ENCODE assay signal across 16 cellular contexts in the genomic region with DNA sequence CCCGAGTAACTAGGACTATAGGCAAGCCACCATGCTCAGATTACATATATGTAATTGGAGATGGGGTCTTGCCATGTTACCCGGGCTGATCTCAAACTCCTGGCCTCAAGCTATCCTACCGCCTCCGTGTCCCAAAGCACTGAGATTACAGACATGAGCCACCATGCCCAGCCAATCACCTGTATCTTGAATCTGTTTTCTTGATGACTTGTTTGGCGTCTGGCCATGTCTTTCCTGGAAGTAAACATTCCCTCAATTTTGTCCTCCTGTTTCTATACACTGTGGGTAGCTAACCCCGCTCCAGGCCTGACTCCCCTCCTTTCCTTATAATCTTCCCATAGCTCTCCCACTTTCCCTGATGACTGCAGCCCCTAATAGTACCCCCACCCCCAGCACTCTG.
A peak's percentile ranks its signal among the peaks of the same experiment; 100 is the strongest.
DNase-seq lines count a peak whose midpoint lies in the region; ATAC-seq and TF ChIP-seq lines count a peak whose summit lies in the region.
"Had no signal": no experiment of that assay in that cellular context is flagged by ENCODE, and none has a peak within 500 bp of the region (broad histone marks: within the 10 kb centered on the region; RNA-seq: fewer than 3 reads in every experiment).

No MANE protein-coding gene starts in this region.

- no peak overlapping the region for H3K27ac Mint-ChIP-seq in MCF 10A (ENCODE audit: low read depth, unreplicated experiment)
- H3K27ac Mint-ChIP-seq: HFFc6 had no signal

- intact Hi-C loops in MCF 10A (cut with micrococcal nuclease) (no loop called here), breast epithelium (cut with DNase I; ENCODE audit: low total_unique reads) (no loop called here)

- no peak overlapping the region for H3K4me3 Mint-ChIP-seq in MCF 10A (ENCODE audit: unreplicated experiment)
- H3K4me3 Mint-ChIP-seq: HFFc6 had no signal

- POLR2A ChIA-PET in MCF 10A (lab: Yijun Ruan, JAX), result interaction anchor here (0.7 to 2.3 kb wide), 5 partner anchors 9 to 32 kb away, joined by 3 to 6 read pairs (median 4); no protein-coding TSS in a partner anchor

- H3K27me3 ChIP-seq in breast epithelium, result no peaks in the 10 kb centered on the region
- H3K27me3 ChIP-seq in RWPE2 (ENCODE audit: insufficient read depth, poor library complexity, severe bottlenecking), result no peaks in the 10 kb centered on the region
- H3K27me3 ChIP-seq in hepatocyte, result no peaks in the 10 kb centered on the region
- H3K27me3 ChIP-seq: BE2C had no signal

- ATAC-seq in RWPE2 (ENCODE audit: low read depth) (0 out of 3 replicates have a peak, but pooled peaks have one; percentile 10), HG02970 (IDR thresholded peaks at IDR 0.05; ENCODE audit: low FRiP score, unreplicated experiment) (no peak)
- ATAC-seq: GM12878, HepG2 had no signal

- no peak for TF ChIP-seq CTCF in MCF 10A (IDR thresholded peaks at IDR 0.05; ENCODE audit: unreplicated experiment)
- no peak for TF ChIP-seq CTCF in breast epithelium (IDR thresholded peaks at IDR 0.05)
- no peak for TF ChIP-seq CTCF in RWPE2 (IDR thresholded peaks at IDR 0.05; ENCODE audit: poor library complexity, severe bottlenecking)
- no peak for TF ChIP-seq CTCF in fibroblast of mammary gland (conservative IDR thresholded peaks at IDR 0.05; ENCODE audit: control insufficient read depth, insufficient read depth, low read depth, low read length)
- TF ChIP-seq CTCF in hepatocyte (IDR thresholded peaks at IDR 0.05; ENCODE audit: poor library complexity), result no peak

- H3K9me3 Mint-ChIP-seq in MCF 10A (ENCODE audit: unreplicated experiment), result no peaks in the 10 kb centered on the region
- H3K9me3 Mint-ChIP-seq: HFFc6 had no signal

- DNase-seq in MCF 10A (ENCODE audit: unreplicated experiment), result peak; percentile 92
- no peak for DNase-seq in breast epithelium (ENCODE audit: low spot score in 2 of 2)
- DNase-seq in RWPE2 (ENCODE audit: low spot score), result no peak
- peak; percentile 9 for DNase-seq in fibroblast of mammary gland (ENCODE audit: low read depth)
- no peak for DNase-seq in Ammon's horn (ENCODE audit: low spot score)
- no peak for DNase-seq in hepatocyte (ENCODE audit: low spot score)
- DNase-seq: BE2C; CD4-positive, alpha-beta memory T cell; DMS79; GOT3; HFFc6 had no signal

- CTCF ChIA-PET in MCF 10A (lab: Yijun Ruan, JAX), result interaction anchor here (0.6 to 9.4 kb wide), 10 partner anchors 9 to 966 kb away, joined by 3 to 119 read pairs (median 3); no protein-coding TSS in a partner anchor

- H4K20me1 ChIP-seq in hepatocyte (ENCODE audit: insufficient read depth, poor library complexity, severe bottlenecking), result no peaks in the 10 kb centered on the region

- no peak overlapping the region for H2AFZ ChIP-seq in hepatocyte

- H3K4me1 ChIP-seq in breast epithelium, result no peaks in the 10 kb centered on the region
- no peaks in the 10 kb centered on the region for H3K4me1 ChIP-seq in RWPE2 (ENCODE audit: insufficient read depth, poor library complexity, severe bottlenecking)
- no peaks in the 10 kb centered on the region for H3K4me1 ChIP-seq in hepatocyte (ENCODE audit: insufficient read depth)

- no peak for TF ChIP-seq POLR2A in breast epithelium (IDR thresholded peaks at IDR 0.05)

- no peak overlapping the region for H3K27ac ChIP-seq in breast epithelium
- H3K27ac ChIP-seq in RWPE2 (ENCODE audit: poor library complexity, severe bottlenecking), result no peak overlapping the region
- H3K27ac ChIP-seq in hepatocyte, result no peak overlapping the region
- H3K27ac ChIP-seq: C4-2B had no signal

- no TSS peak for BruUV-seq in MCF 10A (replicated peaks; lab: Mats Ljungman, UMichigan)

- no peak overlapping the region for H3K4me2 ChIP-seq in hepatocyte

- no peaks in the 10 kb centered on the region for H3K36me3 Mint-ChIP-seq in MCF 10A (ENCODE audit: insufficient read depth, unreplicated experiment)
- H3K36me3 Mint-ChIP-seq: CD4-positive, alpha-beta memory T cell had no signal

- H3K9me3 ChIP-seq in breast epithelium (no peaks in the 10 kb centered on the region), RWPE2 (ENCODE audit: severe bottlenecking) (no peaks in the 10 kb centered on the region), hepatocyte (ENCODE audit: low read depth) (no peaks in the 10 kb centered on the region)
- H3K9me3 ChIP-seq: BE2C, HAP-1 had no signal

- H3K4me3 ChIP-seq in breast epithelium, result no peak overlapping the region
- H3K4me3 ChIP-seq in RWPE2 (ENCODE audit: severe bottlenecking), result no peak overlapping the region
- H3K4me3 ChIP-seq in fibroblast of mammary gland (ENCODE audit: control insufficient read depth, low read depth, low read length), result no peak overlapping the region
- H3K4me3 ChIP-seq in hepatocyte, result no peak overlapping the region
- H3K4me3 ChIP-seq: GM12878, HAP-1 had no signal

- H3K4me1 Mint-ChIP-seq in MCF 10A (ENCODE audit: insufficient read depth, unreplicated experiment), result peaks cover 14% of the 10 kb centered on the region

- 82% methylated on average over 6 of the region's 6 CpGs for WGBS in hepatocyte (ENCODE audit: low lambda C conversion rate, missing lambda C conversion rate)

- H3K36me3 ChIP-seq in breast epithelium (no peaks in the 10 kb centered on the region), RWPE2 (ENCODE audit: low read depth) (no peaks in the 10 kb centered on the region), hepatocyte (replicated peaks; ENCODE audit: insufficient read depth, low read depth) (no peaks in the 10 kb centered on the region)
- H3K36me3 ChIP-seq: BE2C, HAP-1 had no signal

- no peaks in the 10 kb centered on the region for H3K79me2 ChIP-seq in hepatocyte

- H3K9me2 ChIP-seq in hepatocyte (replicated peaks; ENCODE audit: insufficient read depth), result no peaks in the 10 kb centered on the region

- H3K27me3 Mint-ChIP-seq in MCF 10A (ENCODE audit: insufficient read depth, unreplicated experiment), result no peaks in the 10 kb centered on the region

Comparison
In these comparisons a context has a peak if more than half of its experiments do, and no peak if none do; other contexts are left out.
1. DNase-seq: peak in MCF 10A (single experiment) and fibroblast of mammary gland (single experiment); none in breast epithelium (0 of 2), RWPE2 (single experiment), Ammon's horn (single experiment) and hepatocyte (single experiment).